In genomic region chr16:11006666-11007065, GRCh38 we compare ENCODE assay signal across 19 cellular contexts.
A peak's percentile ranks its signal among the peaks of the same experiment; 100 is the strongest.
DNase-seq lines count a peak whose midpoint lies in the region; ATAC-seq and TF ChIP-seq lines count a peak whose summit lies in the region.
"Had no signal": no experiment of that assay in that cellular context is flagged by ENCODE, and none has a peak within 500 bp of the region (broad histone marks: within the 10 kb centered on the region; RNA-seq: fewer than 3 reads in every experiment).

No MANE protein-coding gene starts in this region.

- H3K9me3 Mint-ChIP-seq in natural killer cell treated with Interleukin-12 subunit alpha and Interleukin-12 subunit beta and Interleukin-15 and Interleukin-18, amount 100 ng/mL, for 72 hours, result no peaks in the 10 kb centered on the region
- H3K9me3 Mint-ChIP-seq: CD8-positive, alpha-beta T cell had no signal

- no peak for TF ChIP-seq CTCF in osteoblast (IDR thresholded peaks at IDR 0.05; ENCODE audit: extremely low read depth, low read depth, low read length)
- no peak for TF ChIP-seq CTCF in colonic mucosa (IDR thresholded peaks at IDR 0.05)

- H3K36me3 ChIP-seq in osteoblast (ENCODE audit: insufficient read depth, low read length), result peaks cover 13% of the 10 kb centered on the region
- H3K36me3 ChIP-seq in colonic mucosa, result no peaks in the 10 kb centered on the region
- H3K36me3 ChIP-seq: HAP-1 had no signal

- no peaks in the 10 kb centered on the region for H3K79me2 ChIP-seq in osteoblast (ENCODE audit: insufficient read depth, low read length)

- peaks cover 21% of the 10 kb centered on the region for H3K36me3 Mint-ChIP-seq in natural killer cell treated with Interleukin-12 subunit alpha and Interleukin-12 subunit beta and Interleukin-15 and Interleukin-18, amount 100 ng/mL, for 72 hours

- H3K27ac ChIP-seq in osteoblast (ENCODE audit: low read depth, low read length) (peak overlapping the region; percentile 82), colonic mucosa (no peak overlapping the region)
- H3K27ac ChIP-seq: A549, BLaER1 had no signal

- no peak overlapping the region for H3K4me2 ChIP-seq in osteoblast (ENCODE audit: insufficient read depth, low read length)
- H3K4me2 ChIP-seq: A549, BLaER1 had no signal

- H4K20me1 ChIP-seq in osteoblast (ENCODE audit: insufficient read depth, low read length), result no peaks in the 10 kb centered on the region

- no peak for ATAC-seq in natural killer cell treated with Interleukin-12 subunit alpha and Interleukin-12 subunit beta and Interleukin-15 and Interleukin-18, amount 100 ng/mL, for 72 hours
- ATAC-seq in left colon, result no peak
- ATAC-seq: A549; CD8-positive, alpha-beta T cell; PC-3 had no signal

- no peak overlapping the region for H3K4me3 ChIP-seq in osteoblast (ENCODE audit: insufficient read depth, low read length)
- no peak overlapping the region for H3K4me3 ChIP-seq in colonic mucosa
- H3K4me3 ChIP-seq: A549, BLaER1, HAP-1 had no signal

- H3K4me1 ChIP-seq in osteoblast (ENCODE audit: insufficient read depth, low read length), result peaks cover 38% of the 10 kb centered on the region
- H3K4me1 ChIP-seq in colonic mucosa, result no peaks in the 10 kb centered on the region
- H3K4me1 ChIP-seq: A549, BLaER1 had no signal

- H3K27me3 ChIP-seq in osteoblast (ENCODE audit: insufficient read depth, low read length) (no peaks in the 10 kb centered on the region), colonic mucosa (no peaks in the 10 kb centered on the region)
- H3K27me3 ChIP-seq: BLaER1 had no signal

- no peak overlapping the region for H3K27ac Mint-ChIP-seq in natural killer cell treated with Interleukin-12 subunit alpha and Interleukin-12 subunit beta and Interleukin-15 and Interleukin-18, amount 100 ng/mL, for 72 hours
- H3K27ac Mint-ChIP-seq: CD8-positive, alpha-beta T cell had no signal

- DNase-seq in AG08396 (ENCODE audit: low spot score) (peak; percentile 34), ELR (ENCODE audit: low read depth) (peak; percentile 21), RPMI7951 (ENCODE audit: low read depth) (peak; percentile 35), osteoblast (ENCODE audit: insufficient read length, low spot score, missing footprints) (peak; percentile 87), colonic mucosa (no peak), left colon (no peak)
- DNase-seq in natural killer cell treated with Interleukin-12 subunit alpha and Interleukin-12 subunit beta and Interleukin-15 and Interleukin-18, amount 100 ng/mL, for 72 hours (ENCODE audit: low spot score), result no peak
- DNase-seq: CD8-positive, alpha-beta T cell; DMS53; KBM-7; NCI-H1417; NCI-H187 treated with DMSO at 0.1 percent for 48 hours; NCI-H2227 treated with DMSO at 0.1 percent for 48 hours; NCI-H510A treated with DMSO at 0.1 percent for 48 hours; NCI-H774; PC-3 had no signal

- no peak overlapping the region for H3K9ac ChIP-seq in colonic mucosa (ENCODE audit: low read depth in 2 of 2, low read length in 2 of 2)
- H3K9ac ChIP-seq: BLaER1 had no signal

- intact Hi-C loops in colonic mucosa (cut with DNase I), result no loop called here
- intact Hi-C loops in left colon (cut with DNase I, micrococcal nuclease), result no loop called here

- H3K9me3 ChIP-seq in osteoblast (ENCODE audit: low read depth, low read length), result no peaks in the 10 kb centered on the region
- no peaks in the 10 kb centered on the region for H3K9me3 ChIP-seq in colonic mucosa
- H3K9me3 ChIP-seq: A549, BLaER1, HAP-1 had no signal

- H3K4me1 Mint-ChIP-seq in natural killer cell treated with Interleukin-12 subunit alpha and Interleukin-12 subunit beta and Interleukin-15 and Interleukin-18, amount 100 ng/mL, for 72 hours (ENCODE audit: low read depth in 2 of 2), result peaks cover 35 to 41% of the 10 kb centered on the region in 2 donors

- no peak overlapping the region for H3K4me3 Mint-ChIP-seq in natural killer cell treated with Interleukin-12 subunit alpha and Interleukin-12 subunit beta and Interleukin-15 and Interleukin-18, amount 100 ng/mL, for 72 hours
- H3K4me3 Mint-ChIP-seq: CD8-positive, alpha-beta T cell had no signal

- H3K27me3 Mint-ChIP-seq in natural killer cell treated with Interleukin-12 subunit alpha and Interleukin-12 subunit beta and Interleukin-15 and Interleukin-18, amount 100 ng/mL, for 72 hours, result no peaks in the 10 kb centered on the region

- H2AFZ ChIP-seq in osteoblast (ENCODE audit: low read length), result no peak overlapping the region

Comparison
In these comparisons a context has a peak if more than half of its experiments do, and no peak if none do; other contexts are left out.
1. DNase-seq: peak in AG08396 (single experiment), ELR (single experiment), RPMI7951 (single experiment) and osteoblast (single experiment); none in natural killer cell treated with Interleukin-12 subunit alpha and Interleukin-12 subunit beta and Interleukin-15 and Interleukin-18, amount 100 ng/mL, for 72 hours (single experiment), colonic mucosa (single experiment) and left colon (0 of 2).